8 cellular contexts compared by ENCODE assay signal in genomic region chr14:80941241-80942157, GRCh38. TPM values are rescaled to one million over a fixed set of nuclear protein-coding genes. Genes with fewer than 3 reads are reported as not detected.
A peak's percentile ranks its signal among the peaks of the same experiment; 100 is the strongest.
DNase-seq lines count a peak whose midpoint lies in the region; TF ChIP-seq lines count a peak whose summit lies in the region.

TSS of gene CEP128 (minus strand) at chr14:80941738.

- H3K9ac ChIP-seq in SK-N-SH = peak within 1 kb of the TSS; percentile 74

- H3F3A ChIP-seq in SK-N-SH (replicated peaks; ENCODE audit: insufficient read depth) = no peaks in the 10 kb centered on the region

- DNase-seq in GM06990 (ENCODE audit: extremely low read depth, insufficient read length) (peak; percentile 90), HFFc6 (peak; percentile 99), NAMALWA (ENCODE audit: low spot score) (peak; percentile 96), SK-N-SH (peak; percentile 87), germinal center (ENCODE audit: low spot score) (peak; percentile 65), non-pigmented ciliary epithelial cell (ENCODE audit: low read depth) (peak; percentile 94), superior temporal gyrus (ENCODE audit: extremely low spot score) (peak; percentile 99)
- DNase-seq in activated naive CD4-positive, alpha-beta T cell treated with anti-CD3 and anti-CD28 coated beads, Interleukin-2, amount 10 ng/mL, durations not matched to agents 7 days and 5 days = peak; percentile 93

- H4K20me1 ChIP-seq in SK-N-SH (ENCODE audit: insufficient read depth) = no peaks in the 10 kb centered on the region

- WGBS in SK-N-SH (ENCODE audit: low lambda C conversion rate) = 2% methylated on average over 27 of the region's 40 CpGs

- no peak for TF ChIP-seq CTCF in GM06990 (IDR thresholded peaks at IDR 0.05; ENCODE audit: insufficient read depth, low read length, poor library complexity, severe bottlenecking)
- no peak for TF ChIP-seq CTCF in HFFc6 (IDR thresholded peaks at IDR 0.05)
- no peak for TF ChIP-seq CTCF in SK-N-SH (IDR thresholded peaks at IDR 0.05)

- no peaks in the 10 kb centered on the region for H3K36me3 Mint-ChIP-seq in HFFc6 (ENCODE audit: low read depth)
- H3K36me3 Mint-ChIP-seq in activated naive CD4-positive, alpha-beta T cell treated with anti-CD3 and anti-CD28 coated beads, Interleukin-2, amount 10 ng/mL, durations not matched to agents 7 days and 5 days = peaks cover 3% of the 10 kb centered on the region

- peak within 1 kb of the TSS; percentile 81 for H3K4me2 ChIP-seq in SK-N-SH

- peaks cover 20% of the 10 kb centered on the region for H3K79me2 ChIP-seq in SK-N-SH (ENCODE audit: insufficient read depth)

- H3K27me3 ChIP-seq in GM06990 (replicated peaks; ENCODE audit: control insufficient read depth, insufficient read depth, low read length) (no peaks in the 10 kb centered on the region), SK-N-SH (ENCODE audit: insufficient read depth) (no peaks in the 10 kb centered on the region)

- H3K9me3 ChIP-seq in SK-N-SH = no peaks in the 10 kb centered on the region

- peaks cover 47% of the 10 kb centered on the region for H3K4me1 Mint-ChIP-seq in HFFc6 (ENCODE audit: low read depth)
- H3K4me1 Mint-ChIP-seq in activated naive CD4-positive, alpha-beta T cell treated with anti-CD3 and anti-CD28 coated beads, Interleukin-2, amount 10 ng/mL, durations not matched to agents 7 days and 5 days = peaks cover 38% of the 10 kb centered on the region

- no peak for TF ChIP-seq EP300 in SK-N-SH (IDR thresholded peaks at IDR 0.05; ENCODE audit: borderline replicate concordance in 1 of 2, low read depth in 1 of 2, low read length in 1 of 2)

- H3K4me1 ChIP-seq in SK-N-SH (ENCODE audit: control insufficient read depth in 1 of 2, insufficient read depth in 2 of 2, low read depth in 1 of 2, low read length in 1 of 2) = peaks cover 0 to 8% of the 10 kb centered on the region in 2 experiments; a peak in 2 of 4 replicates

- peaks cover 2% of the 10 kb centered on the region; the same call in 1 of the 2 replicates for H3K27me3 Mint-ChIP-seq in HFFc6 (ENCODE audit: insufficient read depth)
- no peaks in the 10 kb centered on the region for H3K27me3 Mint-ChIP-seq in activated naive CD4-positive, alpha-beta T cell treated with anti-CD3 and anti-CD28 coated beads, Interleukin-2, amount 10 ng/mL, durations not matched to agents 7 days and 5 days

- H3K36me3 ChIP-seq in GM06990 (ENCODE audit: control insufficient read depth, insufficient read depth, low read length) = no peaks in the 10 kb centered on the region
- H3K36me3 ChIP-seq in SK-N-SH (replicated peaks in 1 of 2; ENCODE audit: control insufficient read depth in 1 of 2, insufficient read depth in 2 of 2, low read length in 1 of 2) = no peaks in the 10 kb centered on the region

- H2AFZ ChIP-seq in SK-N-SH (ENCODE audit: low read depth) = peak within 1 kb of the TSS; percentile 99

- H3K9me3 Mint-ChIP-seq in HFFc6 = peaks cover 3% of the 10 kb centered on the region; the same call in 1 of the 2 replicates
- peaks cover 7% of the 10 kb centered on the region for H3K9me3 Mint-ChIP-seq in activated naive CD4-positive, alpha-beta T cell treated with anti-CD3 and anti-CD28 coated beads, Interleukin-2, amount 10 ng/mL, durations not matched to agents 7 days and 5 days

- POLR2A ChIA-PET in SK-N-SH (lab: Yijun Ruan, JAX) = no interaction called here

- peak within 1 kb of the TSS; percentile 93 for H3K4me3 Mint-ChIP-seq in HFFc6
- H3K4me3 Mint-ChIP-seq in activated naive CD4-positive, alpha-beta T cell treated with anti-CD3 and anti-CD28 coated beads, Interleukin-2, amount 10 ng/mL, durations not matched to agents 7 days and 5 days = peak within 1 kb of the TSS; percentile 84

- peak within 1 kb of the TSS; percentile 79 for H3K27ac Mint-ChIP-seq in HFFc6
- H3K27ac Mint-ChIP-seq in activated naive CD4-positive, alpha-beta T cell treated with anti-CD3 and anti-CD28 coated beads, Interleukin-2, amount 10 ng/mL, durations not matched to agents 7 days and 5 days = peak within 1 kb of the TSS; percentile 92

- TF ChIP-seq RAD21 in SK-N-SH (IDR thresholded peaks at IDR 0.05; ENCODE audit: low read length) = no peak

- CTCF ChIA-PET in SK-N-SH (lab: Yijun Ruan, JAX) = interaction anchor here (0.7 to 2.7 kb wide), 5 partner anchors 14 to 328 kb away, joined by 3 to 12 read pairs (median 4); partner anchors contain the start of gene TSHR
- CTCF ChIA-PET in activated naive CD4-positive, alpha-beta T cell treated with anti-CD3 and anti-CD28 coated beads, Interleukin-2, amount 10 ng/mL, durations not matched to agents 7 days and 5 days (lab: Charles Lee) = interaction anchor here (0.6 to 2.0 kb wide), 9 partner anchors 10 to 228 kb away, joined by 3 to 5 read pairs (median 4); partner anchors contain the start of gene TSHR

- no peaks in the 10 kb centered on the region for H3K9me2 ChIP-seq in SK-N-SH

- H3K4me3 ChIP-seq in GM06990 (replicated peaks; ENCODE audit: low read depth, low read length) = peak within 1 kb of the TSS; percentile 86
- peak within 1 kb of the TSS; percentile 84 for H3K4me3 ChIP-seq in SK-N-SH (ENCODE audit: low read depth in 2 of 2, low read length in 1 of 2)

- peak within 1 kb of the TSS; percentile 23 to 63; a peak in 2 of 4 replicates for H3K27ac ChIP-seq in SK-N-SH (ENCODE audit: low read depth in 2 of 2, low read length in 1 of 2)

TF ChIP-seq in SK-N-SH, 30 proteins besides CTCF, POLR2A, EP300 and RAD21 (continues in another document):
- TF ChIP-seq SMC3 (IDR thresholded peaks at IDR 0.05; ENCODE audit: low read depth, low read length) = no peak
- TF ChIP-seq REST (IDR thresholded peaks at IDR 0.05; ENCODE audit: low read depth, low read length) = no peak
- TF ChIP-seq ELF1 (IDR thresholded peaks at IDR 0.05) = peak; percentile 49
- peak; percentile 99 for TF ChIP-seq SIN3A (IDR thresholded peaks at IDR 0.05; ENCODE audit: borderline replicate concordance, low read depth, low read length)
- peak; percentile 54; the same call in 1 of the 2 replicates for TF ChIP-seq TAF1 (IDR thresholded peaks at IDR 0.05; ENCODE audit: borderline replicate concordance, low read depth, low read length)
- peak; percentile 95 for TF ChIP-seq ZBTB33 (IDR thresholded peaks at IDR 0.05; ENCODE audit: borderline replicate concordance, low read depth)
- TF ChIP-seq CHD2 (IDR thresholded peaks at IDR 0.05; ENCODE audit: low read length, partially characterized antibody) = peak; percentile 97
- peak; percentile 28; the same call in 1 of the 2 replicates for TF ChIP-seq GABPA (IDR thresholded peaks at IDR 0.05; ENCODE audit: low read depth)
- peak; percentile 61; the same call in 1 of the 2 replicates for TF ChIP-seq YY1 (IDR thresholded peaks at IDR 0.05; ENCODE audit: low read depth)
- TF ChIP-seq MXI1 (IDR thresholded peaks at IDR 0.05; ENCODE audit: low read depth, low read length) = peak; percentile 86
- no peak for TF ChIP-seq GATA2 (CRISPR knock-in tag; IDR thresholded peaks at IDR 0.05)
- no peak for TF ChIP-seq USF2 (IDR thresholded peaks at IDR 0.05; ENCODE audit: borderline replicate concordance, low read depth, low read length)

RNA-seq across cellular contexts. Expression of gene CEP128, which starts in this region (rescaled TPM):
- total RNA-seq in HFFc6 (2021; fragmentation: NEBNext Ultra II Directional; extraction: Animal tissue kit (Norgen Biotek cat#: 25700)) = 10 to 100 TPM in 1 of 6 experiments, 1 to 10 TPM in 5; 4.8 to 10.3 (median 8.8) TPM
- polyA plus RNA-seq in SK-N-SH (2012; rRNA removed) = 1.2 and 1.3 TPM in 2 replicates
- polyA plus RNA-seq in SK-N-SH (2012; cell fraction: cytosol; rRNA removed) = 1.2 and 1.4 TPM in 2 replicates
- 1.2 and 2.8 TPM in 2 replicates for polyA plus RNA-seq in SK-N-SH (2012; cell fraction: nucleus; rRNA removed)

Comparison
In these comparisons a context has a peak if more than half of its experiments do, and no peak if none do; other contexts are left out.
1. Peak in every context shown above with its lines: DNase-seq, H3K4me3 ChIP-seq and H3K27ac ChIP-seq.